18 cellular contexts compared by ENCODE assay signal in the genomic region with DNA sequence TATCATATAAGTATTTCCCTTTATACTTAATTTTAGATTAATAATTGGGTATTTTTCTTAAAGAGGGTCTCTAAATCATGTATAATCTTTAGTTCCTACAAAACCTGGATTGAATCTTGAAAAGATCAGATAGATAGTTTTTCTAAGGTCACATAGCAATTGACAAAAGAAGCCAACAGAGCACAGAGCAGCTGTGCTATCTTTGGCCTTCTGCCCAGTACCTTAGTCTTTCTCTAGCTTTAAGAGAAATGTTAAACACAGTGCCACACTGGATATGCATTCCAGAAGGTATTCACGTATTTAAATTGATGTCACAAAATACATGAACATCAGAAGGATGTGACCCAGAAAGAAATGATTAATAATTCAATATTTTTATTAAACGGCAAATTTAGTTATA.
DNase-seq lines count a peak whose midpoint lies in the region; ATAC-seq, FAIRE-seq and TF ChIP-seq lines count a peak whose summit lies in the region.
"Had no signal": no experiment of that assay in that cellular context is flagged by ENCODE, and none has a peak within 500 bp of the region (broad histone marks: within the 10 kb centered on the region; RNA-seq: fewer than 3 reads in every experiment).

No MANE protein-coding gene starts in this region.

- no peak for TF ChIP-seq CTCF in D721Med (IDR thresholded peaks at IDR 0.05; ENCODE audit: insufficient read depth, missing control alignments)

- intact Hi-C loops in Right ventricle myocardium superior (cut with DNase I) = no loop called here

- no peak overlapping the region for H2BK5ac ChIP-seq in mesenchymal stem cell (ENCODE audit: low read depth, low read length, poor library complexity, severe bottlenecking)

- no peak overlapping the region for H3K4me3 Mint-ChIP-seq in CD8-positive, alpha-beta memory T cell
- H3K4me3 Mint-ChIP-seq: naive B cell; stimulated activated naive CD8-positive, alpha-beta T cell treated with anti-CD3 and anti-CD28 coated beads, Interleukin-15, amount 100 ng/mL, for 72 hours had no signal

- H3K18ac ChIP-seq in mesenchymal stem cell (ENCODE audit: low read depth in 1 of 2, low read length in 2 of 2) = no peak overlapping the region

- H3K9ac ChIP-seq in mesenchymal stem cell (ENCODE audit: low read length) = no peak overlapping the region

- no peak overlapping the region for H3K23ac ChIP-seq in mesenchymal stem cell (ENCODE audit: low read length in 2 of 2)

- H3K9me3 Mint-ChIP-seq in CD8-positive, alpha-beta memory T cell = no peaks in the 10 kb centered on the region
- H3K9me3 Mint-ChIP-seq: naive B cell had no signal

- H3K27me3 Mint-ChIP-seq in CD8-positive, alpha-beta memory T cell = peaks cover 0 to 2% of the 10 kb centered on the region in 2 donors
- H3K27me3 Mint-ChIP-seq: naive B cell; stimulated activated naive CD8-positive, alpha-beta T cell treated with anti-CD3 and anti-CD28 coated beads, Interleukin-15, amount 100 ng/mL, for 72 hours had no signal

- no peaks in the 10 kb centered on the region for H3K27me3 ChIP-seq in SJCRH30
- no peaks in the 10 kb centered on the region for H3K27me3 ChIP-seq in mesenchymal stem cell (ENCODE audit: control insufficient read depth in 1 of 2, insufficient read depth in 1 of 2, low read length in 2 of 2)
- H3K27me3 ChIP-seq in CD8-positive, alpha-beta memory T cell (ENCODE audit: insufficient read depth, low read length, poor library complexity, severe bottlenecking) = no peaks in the 10 kb centered on the region
- H3K27me3 ChIP-seq: body of pancreas had no signal

- no peak overlapping the region for H2AFZ ChIP-seq in mesenchymal stem cell (ENCODE audit: low read depth, low read length)

- peaks cover 0 to 8% (median 1%) of the 10 kb centered on the region in 3 donors for H3K4me1 Mint-ChIP-seq in CD8-positive, alpha-beta memory T cell
- H3K4me1 Mint-ChIP-seq: naive B cell had no signal

- H2AK5ac ChIP-seq in mesenchymal stem cell (ENCODE audit: low read length, severe bottlenecking) = no peak overlapping the region

- H3K4ac ChIP-seq in mesenchymal stem cell (ENCODE audit: low read depth in 1 of 2, low read length in 2 of 2) = no peak overlapping the region

- ATAC-seq in Right ventricle myocardium superior (ENCODE audit: poor library complexity) = no peak
- ATAC-seq: body of pancreas; left ventricle myocardium superior; stimulated activated naive CD8-positive, alpha-beta T cell treated with anti-CD3 and anti-CD28 coated beads, Interleukin-15, amount 100 ng/mL, for 72 hours had no signal

- peak; percentile 16 for DNase-seq in Daoy (ENCODE audit: low read depth)
- peak; percentile 53 for DNase-seq in NCI-H1105 treated with DMSO at 0.1 percent for 48 hours (lab: John Stamatoyannopoulos, UW)
- DNase-seq in SJCRH30 = peak; percentile 59 to 87
- peak; percentile 17 for DNase-seq in mesenchymal stem cell
- no peak for DNase-seq in D721Med (ENCODE audit: insufficient read length, low spot score)
- DNase-seq in CD8-positive, alpha-beta memory T cell = no peak
- no peak for DNase-seq in Right ventricle myocardium superior
- DNase-seq: activated effector memory CD4-positive, alpha-beta T cell treated with anti-CD3 and anti-CD28 coated beads, Interleukin-2, amount 50 U/mL, for 16 hours; body of pancreas; effector CD8-positive, alpha-beta T cell; left ventricle myocardium superior; naive B cell; NCI-H510A; stimulated activated CD4-positive, alpha-beta T cell treated with anti-CD3 and anti-CD28 coated beads, Interleukin-12 subunit alpha, Interleukin-12 subunit beta, amount 100 ng/mL, for 4 hours; stimulated activated naive CD8-positive, alpha-beta T cell treated with anti-CD3 and anti-CD28 coated beads, Interleukin-15, amount 100 ng/mL, for 72 hours; T-helper 1 cell had no signal

- no peak overlapping the region for H4K8ac ChIP-seq in mesenchymal stem cell (ENCODE audit: low read length)

- H4K91ac ChIP-seq in mesenchymal stem cell (ENCODE audit: low read length) = no peak overlapping the region

- H3K27ac ChIP-seq in SJCRH30 (peak overlapping the region; percentile 30; the same call in 1 of the 2 replicates), mesenchymal stem cell (ENCODE audit: low read length, poor library complexity, severe bottlenecking) (no peak overlapping the region)
- no peak overlapping the region for H3K27ac ChIP-seq in CD8-positive, alpha-beta memory T cell (ENCODE audit: low read depth, low read length)
- H3K27ac ChIP-seq: body of pancreas, C4-2B, prostate gland had no signal

- H2BK15ac ChIP-seq in mesenchymal stem cell (ENCODE audit: low read depth, poor library complexity, severe bottlenecking) = no peak overlapping the region

- H2BK120ac ChIP-seq in mesenchymal stem cell (ENCODE audit: low read depth, low read length) = no peak overlapping the region

- CTCF ChIA-PET in CD8-positive, alpha-beta memory T cell (lab: Charles Lee) = interaction anchor here (1.0 to 1.2 kb wide), 2 partner anchors 35 to 102 kb away, joined by 3 read pairs; no protein-coding TSS in a partner anchor

- H3K4me1 ChIP-seq in SJCRH30 = peaks cover 23% of the 10 kb centered on the region
- H3K4me1 ChIP-seq in mesenchymal stem cell (ENCODE audit: control insufficient read depth, insufficient read depth, low read depth, low read length) = no peaks in the 10 kb centered on the region
- no peaks in the 10 kb centered on the region for H3K4me1 ChIP-seq in CD8-positive, alpha-beta memory T cell (ENCODE audit: insufficient read depth, low read length)
- H3K4me1 ChIP-seq: body of pancreas, prostate gland had no signal

- H3K4me2 ChIP-seq in mesenchymal stem cell (ENCODE audit: low read length, poor library complexity, severe bottlenecking) = no peak overlapping the region

- WGBS in mesenchymal stem cell = no CpG with 5 or more reads among the region's 2 CpGs

- H3K79me1 ChIP-seq in mesenchymal stem cell (replicated peaks; ENCODE audit: low read length, poor library complexity, severe bottlenecking) = no peaks in the 10 kb centered on the region

- H3K4me3 ChIP-seq in SJCRH30 (peak overlapping the region; percentile 23), mesenchymal stem cell (ENCODE audit: insufficient read depth in 1 of 2, low read depth in 1 of 2, low read length in 2 of 2) (no peak overlapping the region)
- H3K4me3 ChIP-seq in CD8-positive, alpha-beta memory T cell (ENCODE audit: low read length) = no peak overlapping the region
- H3K4me3 ChIP-seq: body of pancreas, prostate gland had no signal

- H2BK12ac ChIP-seq in mesenchymal stem cell (ENCODE audit: low read length in 2 of 2) = no peak overlapping the region

- H3K9me3 ChIP-seq in SJCRH30 (replicated peaks) (peaks cover 3% of the 10 kb centered on the region; the same call in 1 of the 2 replicates), mesenchymal stem cell (ENCODE audit: control insufficient read depth, low read length) (no peaks in the 10 kb centered on the region)
- H3K9me3 ChIP-seq in CD8-positive, alpha-beta memory T cell (ENCODE audit: low read length) = no peaks in the 10 kb centered on the region
- H3K9me3 ChIP-seq: body of pancreas, prostate gland had no signal

- H3K36me3 ChIP-seq in SJCRH30 (no peaks in the 10 kb centered on the region), mesenchymal stem cell (ENCODE audit: control insufficient read depth in 1 of 2, insufficient read depth in 2 of 2, low read depth in 1 of 2, low read length in 2 of 2) (no peaks in the 10 kb centered on the region)
- no peaks in the 10 kb centered on the region for H3K36me3 ChIP-seq in CD8-positive, alpha-beta memory T cell (ENCODE audit: insufficient read depth, low read length)
- H3K36me3 ChIP-seq: prostate gland had no signal

- no peak for FAIRE-seq in D721Med (lab: Jason Lieb, UNC)

- H3K27ac Mint-ChIP-seq in CD8-positive, alpha-beta memory T cell = no peak overlapping the region
- H3K27ac Mint-ChIP-seq: naive B cell; stimulated activated naive CD8-positive, alpha-beta T cell treated with anti-CD3 and anti-CD28 coated beads, Interleukin-15, amount 100 ng/mL, for 72 hours had no signal

- POLR2A ChIA-PET in CD8-positive, alpha-beta memory T cell (lab: Charles Lee) = no interaction called here

- H3K36me3 Mint-ChIP-seq in CD8-positive, alpha-beta memory T cell = no peaks in the 10 kb centered on the region
- H3K36me3 Mint-ChIP-seq: naive B cell had no signal

- no peak overlapping the region for H3K14ac ChIP-seq in mesenchymal stem cell (ENCODE audit: low read length in 2 of 2)

Comparison
In these comparisons a context has a peak if more than half of its experiments do, and no peak if none do; other contexts are left out.
1. DNase-seq: peak in Daoy (single experiment), NCI-H1105 treated with DMSO at 0.1 percent for 48 hours (single experiment), SJCRH30 (2 of 2) and mesenchymal stem cell (single experiment); none in D721Med (single experiment), CD8-positive, alpha-beta memory T cell (0 of 5) and Right ventricle myocardium superior (single experiment).